Comparison of ENCODE assay signal across 8 cellular contexts in the genomic region with DNA sequence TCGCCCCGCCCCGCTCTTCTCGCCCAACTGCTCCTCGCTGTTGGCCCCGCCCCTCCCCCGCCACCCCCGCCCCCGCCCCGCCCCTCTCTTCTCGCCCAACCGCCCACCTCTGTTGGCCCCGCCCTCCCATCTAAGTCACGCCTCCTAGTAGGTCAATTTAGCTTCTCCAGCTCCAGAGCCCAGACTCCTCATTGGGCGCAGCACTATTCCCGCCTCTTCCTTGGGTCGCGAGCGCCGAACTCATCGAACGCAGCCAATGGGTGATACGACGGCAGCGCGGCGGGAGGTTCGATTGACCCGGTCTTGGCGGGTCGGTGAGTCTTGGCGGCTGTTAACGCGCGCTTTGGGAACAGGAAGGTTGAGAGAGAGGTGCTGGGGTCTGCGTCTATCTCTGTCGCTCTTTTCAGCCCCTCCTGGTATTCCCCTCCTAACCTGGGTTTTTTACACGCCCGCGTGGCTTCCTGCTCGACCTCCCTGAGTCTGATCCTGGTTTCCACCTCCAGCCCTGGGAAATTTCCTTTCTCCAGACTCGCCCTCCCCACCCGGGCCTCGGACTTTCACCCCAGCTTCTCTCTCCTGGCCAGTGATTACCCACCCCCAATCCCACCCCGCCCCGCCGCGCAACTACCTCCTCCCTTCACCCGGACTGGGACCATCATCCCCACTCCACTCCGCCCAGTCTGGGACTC. TPM values are rescaled to one million over a fixed set of nuclear protein-coding genes. Genes with fewer than 3 reads are reported as not detected.
A peak's percentile ranks its signal among the peaks of the same experiment; 100 is the strongest.
DNase-seq lines count a peak whose midpoint lies in the region; ATAC-seq and TF ChIP-seq lines count a peak whose summit lies in the region.

A gene (plus strand): TSS at position 331 of the 689 bp plus-strand sequence. CDS start 643 bp downstream, outside the sequence.

- H3K4me3 ChIP-seq in dorsolateral prefrontal cortex (peak within 1 kb of the TSS; percentile 57 to 98 (median 76)), right lobe of liver (peak within 1 kb of the TSS; percentile 48 to 65 (median 53))

- WGBS in right lobe of liver (ENCODE audit: insufficient coverage, low coverage, low lambda C conversion rate, missing lambda C conversion rate) = 2% methylated on average over 49 of the region's 50 CpGs

- DNase-seq in CD1c-positive myeloid dendritic cell (ENCODE audit: extremely low spot score) (peak; percentile 98), NCI-H82 (lab: John Stamatoyannopoulos, UW) (peak; percentile 100), dorsolateral prefrontal cortex (peak; percentile 91 to 98 (median 98)), right lobe of liver (peak; percentile 97 to 98 (median 98))
- DNase-seq in activated CD4-positive, alpha-beta T cell treated with anti-CD3 and anti-CD28 coated beads, Interleukin-2, amount 50 U/mL, for 4 hours = peak; percentile 97
- peak; percentile 98 for DNase-seq in stimulated activated CD4-positive, alpha-beta T cell treated with anti-CD3 and anti-CD28 coated beads, Interleukin-4, amount 100 ng/mL, for 24 hours

- H3K27ac ChIP-seq in dorsolateral prefrontal cortex = peak within 1 kb of the TSS in 17 of 59 donors; percentile 8 to 76 (median 41)
- no peak within 1 kb of the TSS for H3K27ac ChIP-seq in right lobe of liver

- intact Hi-C loops in dorsolateral prefrontal cortex (cut with DNase I) (loop anchor here (2.0 to 10.0 kb wide), 4 partner anchors 55 to 563 kb away; a partner anchor contains a TSS), right lobe of liver (cut with DNase I) (no loop called here)

- H3K4me1 ChIP-seq in right lobe of liver = peaks cover 0 to 6% (median 0%) of the 10 kb centered on the region in 4 donors

- TF ChIP-seq CTCF in dorsolateral prefrontal cortex (IDR thresholded peaks at IDR 0.05 in 54 of 56, conservative IDR thresholded peaks at IDR 0.05 in 2 of 56; ENCODE audit: low read depth in 1 of 56, partially characterized antibody in 56 of 56) (peak in 3 of 56 donors; percentile 10 to 18 (median 13)), right lobe of liver (IDR thresholded peaks at IDR 0.05) (no peak)

- no peak for TF ChIP-seq POLR2A in right lobe of liver (IDR thresholded peaks at IDR 0.05)

- peak; percentile 89 for ATAC-seq in GM19438 (IDR thresholded peaks at IDR 0.05; ENCODE audit: low read depth, unreplicated experiment)
- peak; percentile 88 for ATAC-seq in HG03571 (IDR thresholded peaks at IDR 0.05; ENCODE audit: unreplicated experiment)
- peak; percentile 95 to 98 (median 97) for ATAC-seq in right lobe of liver

- no peaks in the 10 kb centered on the region for H3K9me3 ChIP-seq in right lobe of liver

- no peaks in the 10 kb centered on the region for H3K27me3 ChIP-seq in dorsolateral prefrontal cortex
- H3K27me3 ChIP-seq in right lobe of liver = no peaks in the 10 kb centered on the region

- no peaks in the 10 kb centered on the region for H3K36me3 ChIP-seq in right lobe of liver

RNA-seq across cellular contexts. Expression of the gene that starts here (rescaled TPM):
- total RNA-seq in dorsolateral prefrontal cortex (10 to 100 TPM in 1 of 120 experiments, 1 to 10 TPM in 118, under 1 TPM in 1; 0.89 to 10.5 (median 4.8) TPM), right lobe of liver (1 to 10 TPM in 1 of 6 experiments, under 1 TPM in 5; 0.27 to 2.5 (median 0.70) TPM)

Comparison
In these comparisons a context has a peak if more than half of its experiments do, and no peak if none do; other contexts are left out.
1. intact Hi-C loops: an anchor here in dorsolateral prefrontal cortex (2.0 to 10.0 kb wide); none called in right lobe of liver.